Comparison of ENCODE assay signal across 1 cellular context in the genomic region with DNA sequence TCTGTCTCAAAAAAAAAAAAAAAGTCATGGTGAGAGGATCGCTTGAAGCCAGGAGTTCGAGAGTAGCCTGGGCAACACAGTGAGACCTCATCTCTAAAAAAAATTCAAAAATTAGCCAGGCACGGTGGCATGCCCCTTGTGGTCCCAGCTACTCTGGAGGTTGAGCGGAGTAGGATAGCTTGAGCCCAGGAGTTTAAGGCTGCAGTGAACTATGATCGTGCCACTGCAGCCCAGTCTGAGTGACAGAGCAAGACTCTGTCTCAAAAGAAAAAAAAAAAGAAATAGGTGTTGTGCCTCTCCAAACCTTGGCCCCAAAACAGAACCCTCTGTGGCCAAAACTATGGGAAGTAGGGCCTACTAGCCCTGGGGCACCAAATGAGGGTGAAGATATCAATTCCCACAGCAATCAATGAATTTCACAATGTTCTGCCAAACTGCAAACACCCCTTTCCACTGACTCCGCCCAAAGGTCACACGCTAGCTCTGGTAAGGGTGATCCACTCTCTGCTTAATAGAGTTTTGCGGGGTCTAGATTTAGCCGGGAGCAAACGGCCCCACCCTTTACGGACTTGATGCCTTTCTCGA.
TF ChIP-seq lines count a peak whose summit lies in the region.

No MANE protein-coding gene starts in this region.

TF ChIP-seq in H1, 55 proteins besides CTCF, POLR2A, EP300 and RAD21:
- TF ChIP-seq TBP (IDR thresholded peaks at IDR 0.05; ENCODE audit: low read depth, low read length) (0 out of 2 replicates have a peak, but pooled peaks have one; percentile 5), KDM4A (IDR thresholded peaks at IDR 0.05; ENCODE audit: low read depth, low read length, severe bottlenecking) (no peak)
